Comparison of ENCODE assay signal across 8 cellular contexts in the genomic region with DNA sequence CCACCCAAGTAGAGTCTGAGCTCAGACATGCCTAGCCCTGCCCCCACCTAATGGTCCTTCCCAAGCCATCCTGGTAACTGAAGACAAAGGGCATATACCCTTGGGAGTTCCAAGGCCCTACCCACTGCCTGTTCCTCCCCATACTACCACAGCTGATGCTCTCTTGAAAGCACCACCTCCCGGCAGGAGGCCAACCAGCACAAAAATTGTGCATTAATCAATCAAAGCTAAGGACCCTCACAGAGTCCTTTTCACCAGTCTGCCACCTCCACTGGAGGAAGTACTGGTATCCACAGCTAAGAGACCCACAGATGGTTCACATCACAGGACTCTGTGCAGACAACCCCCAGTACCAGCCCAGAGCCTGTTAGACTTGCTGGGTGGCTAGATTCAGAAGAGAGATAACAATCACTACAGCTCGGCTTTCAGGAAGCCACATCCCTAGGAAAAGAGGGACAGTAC.
A peak's percentile ranks its signal among the peaks of the same experiment; 100 is the strongest.
DNase-seq lines count a peak whose midpoint lies in the region; ATAC-seq and TF ChIP-seq lines count a peak whose summit lies in the region.
"Not testable (repeated sequence)": the region's sequence is repeated elsewhere in the genome, so short reads cannot be mapped to it uniquely, and the experiment has no call there.

No MANE protein-coding gene starts in this region.

- not testable (repeated sequence) for H2BK15ac ChIP-seq in mesenchymal stem cell (ENCODE audit: low read depth, poor library complexity, severe bottlenecking)

- not testable (repeated sequence) for H2BK120ac ChIP-seq in mesenchymal stem cell (ENCODE audit: low read depth, low read length)

- WGBS in mesenchymal stem cell: 33% methylated on average over 2 of the region's 2 CpGs

- H3K18ac ChIP-seq in mesenchymal stem cell (ENCODE audit: low read depth in 1 of 2, low read length in 2 of 2): peak overlapping the region in 1 of 2 experiments; percentile 67

- DNase-seq in DMS153 (lab: John Stamatoyannopoulos, UW) (peak; percentile 94), NCI-H187 treated with DMSO at 0.1 percent for 48 hours (lab: John Stamatoyannopoulos, UW) (peak; percentile 98), NCI-H526 (lab: John Stamatoyannopoulos, UW) (peak; percentile 12 to 14), UCSD-AML1 (lab: John Stamatoyannopoulos, UW; ENCODE audit: unreplicated experiment) (peak; percentile 31), fibroblast of mammary gland (ENCODE audit: low read depth) (peak; percentile 13)
- not testable (repeated sequence) for DNase-seq in mesenchymal stem cell; sciatic nerve (ENCODE audit: low spot score)

- H3K9me3 ChIP-seq in HUES48 (ENCODE audit: control insufficient read depth, insufficient read depth, low read length); mesenchymal stem cell (ENCODE audit: control insufficient read depth, low read length): not testable (repeated sequence)

- not testable (repeated sequence) for H3K14ac ChIP-seq in mesenchymal stem cell (ENCODE audit: low read length in 2 of 2)

- H3K27me3 ChIP-seq in HUES48 (ENCODE audit: control insufficient read depth, insufficient read depth, low read length); mesenchymal stem cell (ENCODE audit: control insufficient read depth in 1 of 2, insufficient read depth in 1 of 2, low read length in 2 of 2): not testable (repeated sequence)

- not testable (repeated sequence) for H4K91ac ChIP-seq in mesenchymal stem cell (ENCODE audit: low read length)

- not testable (repeated sequence) for H3K27ac ChIP-seq in HUES48 (ENCODE audit: low read depth, low read length)
- peak overlapping the region; percentile 25 for H3K27ac ChIP-seq in mesenchymal stem cell (ENCODE audit: low read length, poor library complexity, severe bottlenecking)

- not testable (repeated sequence) for H3K4me3 ChIP-seq in HUES48 (ENCODE audit: low read depth, low read length); fibroblast of mammary gland (ENCODE audit: control insufficient read depth, low read depth, low read length); mesenchymal stem cell (ENCODE audit: insufficient read depth in 1 of 2, low read depth in 1 of 2, low read length in 2 of 2)

- not testable (repeated sequence) for TF ChIP-seq CTCF in fibroblast of mammary gland (conservative IDR thresholded peaks at IDR 0.05; ENCODE audit: control insufficient read depth, insufficient read depth, low read depth, low read length)

- H3K4me1 ChIP-seq in HUES48 (ENCODE audit: control insufficient read depth, insufficient read depth, low read length) (peaks cover 58% of the 10 kb centered on the region), mesenchymal stem cell (ENCODE audit: control insufficient read depth, insufficient read depth, low read depth, low read length) (peaks cover 14% of the 10 kb centered on the region)

- H2BK12ac ChIP-seq in mesenchymal stem cell (ENCODE audit: low read length in 2 of 2): not testable (repeated sequence)

- not testable (repeated sequence) for H3K4me2 ChIP-seq in mesenchymal stem cell (ENCODE audit: low read length, poor library complexity, severe bottlenecking)

- peak; percentile 52 for ATAC-seq in sciatic nerve

- 0 out of 2 replicates have a peak overlapping the region, but pooled peaks have one; percentile 32 for H3K9ac ChIP-seq in HUES48 (ENCODE audit: low read depth, low read length)
- H3K9ac ChIP-seq in mesenchymal stem cell (ENCODE audit: low read length): not testable (repeated sequence)

- H3K36me3 ChIP-seq in HUES48 (ENCODE audit: control insufficient read depth, insufficient read depth, low read length); mesenchymal stem cell (ENCODE audit: control insufficient read depth in 1 of 2, insufficient read depth in 2 of 2, low read depth in 1 of 2, low read length in 2 of 2): not testable (repeated sequence)

- peak overlapping the region; percentile 69 for H4K8ac ChIP-seq in mesenchymal stem cell (ENCODE audit: low read length)

- H2BK5ac ChIP-seq in mesenchymal stem cell (ENCODE audit: low read depth, low read length, poor library complexity, severe bottlenecking): not testable (repeated sequence)

- H2AK5ac ChIP-seq in mesenchymal stem cell (ENCODE audit: low read length, severe bottlenecking): peak overlapping the region; percentile 53

- not testable (repeated sequence) for H2AFZ ChIP-seq in mesenchymal stem cell (ENCODE audit: low read depth, low read length)

- H3K4ac ChIP-seq in mesenchymal stem cell (ENCODE audit: low read depth in 1 of 2, low read length in 2 of 2): peak overlapping the region in 1 of 2 experiments; percentile 60

- not testable (repeated sequence) for H3K79me1 ChIP-seq in mesenchymal stem cell (replicated peaks; ENCODE audit: low read length, poor library complexity, severe bottlenecking)

- intact Hi-C loops in sciatic nerve (cut with DNase I): not testable (repeated sequence)

- not testable (repeated sequence) for H3K23ac ChIP-seq in mesenchymal stem cell (ENCODE audit: low read length in 2 of 2)
